In the genomic region with DNA sequence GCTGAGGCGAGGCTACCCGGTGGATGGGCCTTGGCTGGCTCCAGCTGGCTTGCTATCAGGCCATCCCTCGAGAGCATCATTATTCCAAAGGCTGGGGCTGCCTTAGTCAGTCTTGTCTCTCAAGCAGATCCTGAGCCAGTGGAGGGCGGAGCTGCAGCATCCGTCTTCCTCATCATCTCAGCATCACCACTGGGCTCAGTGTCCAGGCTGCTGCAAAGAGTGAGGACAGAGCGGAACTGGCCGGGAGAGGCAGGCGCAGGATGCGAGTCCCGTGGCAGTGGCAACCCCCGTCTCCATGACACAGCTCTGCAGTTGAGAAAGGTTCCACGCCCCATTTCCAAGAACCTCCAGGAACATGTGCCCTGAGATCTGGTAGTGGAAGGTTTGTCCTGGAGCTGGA, we compare ENCODE assay signal across 14 cellular contexts. TPM values are rescaled to one million over a fixed set of nuclear protein-coding genes. Genes with fewer than 3 reads are reported as not detected.
DNase-seq lines count a peak whose midpoint lies in the region; ATAC-seq, FAIRE-seq and TF ChIP-seq lines count a peak whose summit lies in the region.
"Had no signal": no experiment of that assay in that cellular context is flagged by ENCODE, and none has a peak within 500 bp of the region (broad histone marks: within the 10 kb centered on the region; RNA-seq: fewer than 3 reads in every experiment).

No MANE protein-coding gene starts in this region.

- H2BK12ac ChIP-seq in H1 (ENCODE audit: low read depth, low read length): peak overlapping the region; percentile 60; the same call in 1 of the 2 replicates

- peak overlapping the region in 9 of 11 experiments; percentile 29 to 100 (median 98); a peak in 16 of 22 replicates for H3K9ac ChIP-seq in BLaER1 treated with 17β-estradiol and CSF1 and Interleukin-3, amounts not matched to agents 10 nM and 100 nM
- no peak overlapping the region for H3K9ac ChIP-seq in H1 (replicated peaks in 1 of 4; ENCODE audit: extremely low read depth in 1 of 4, low read depth in 3 of 4, low read length in 3 of 4)

- H4K8ac ChIP-seq in H1 (ENCODE audit: extremely low read depth, insufficient read depth, low read length): no peak overlapping the region

- no peak overlapping the region for H3K56ac ChIP-seq in H1 (replicated peaks; ENCODE audit: insufficient read length, low read depth, low read length)

- FAIRE-seq in H1 (lab: Jason Lieb, UNC): no peak
- FAIRE-seq: pancreas had no signal

- peaks cover 5 to 34% of the 10 kb centered on the region in 2 experiments for H3K79me2 ChIP-seq in H1 (ENCODE audit: control insufficient read depth in 1 of 2, insufficient read depth in 2 of 2, low read length in 2 of 2)

- peaks cover 57% of the 10 kb centered on the region for H3K4me1 Mint-ChIP-seq in memory B cell

- no peaks in the 10 kb centered on the region for H3K9me3 Mint-ChIP-seq in memory B cell

- intact Hi-C loops in spleen (cut with DNase I; ENCODE audit: low total_unique reads): no loop called here

- H3K4ac ChIP-seq in H1 (replicated peaks; ENCODE audit: insufficient read length, low read depth, low read length): no peak overlapping the region

- H3K79me1 ChIP-seq in H1 (ENCODE audit: low read depth, low read length): peaks cover 25% of the 10 kb centered on the region

- H3K23me2 ChIP-seq in H1 (ENCODE audit: low read depth, low read length): peaks cover 9% of the 10 kb centered on the region; the same call in 1 of the 2 replicates

- no peak overlapping the region for H3K18ac ChIP-seq in H1 (ENCODE audit: extremely low read depth, low read length)

- no peak overlapping the region for H3K23ac ChIP-seq in H1 (ENCODE audit: insufficient read length)

- peak overlapping the region; percentile 42 for H3K27ac Mint-ChIP-seq in memory B cell

- H2AFZ ChIP-seq in H1 (ENCODE audit: low read length): no peak overlapping the region

- WGBS in H1 (ENCODE audit: extremely low coverage in 1 of 2, insufficient coverage in 1 of 2, insufficient read length in 1 of 2, insufficient replicate concordance in 2 of 2, low coverage in 1 of 2, low lambda C conversion rate in 2 of 2, missing lambda C conversion rate in 1 of 2), 2 experiments: 88% methylated on average over 12 of the region's 12 CpGs; no CpG with 5 or more reads in 1 of the 2 experiments
- WGBS in spleen, 5 donors: 71 to 86% (median 82%) methylated on average over 5 to 12 of the region's 12 CpGs

- H3K4me1 ChIP-seq in BLaER1 treated with 17β-estradiol and CSF1 and Interleukin-3, amounts not matched to agents 10 nM and 100 nM: peaks cover 81 to 85% (median 83%) of the 10 kb centered on the region in 10 experiments
- peaks cover 9 to 52% (median 40%) of the 10 kb centered on the region in 4 experiments for H3K4me1 ChIP-seq in H1 (replicated peaks in 1 of 4; ENCODE audit: control insufficient read depth in 3 of 4, insufficient read depth in 4 of 4, low read length in 3 of 4)
- peaks cover 55 to 100% (median 86%) of the 10 kb centered on the region in 6 donors for H3K4me1 ChIP-seq in spleen

- ATAC-seq in memory B cell (ENCODE audit: low read depth) (no peak), GM19395 (IDR thresholded peaks at IDR 0.05; ENCODE audit: unreplicated experiment) (no peak)
- ATAC-seq: foreskin keratinocyte, Panc1, pancreas had no signal

- TF ChIP-seq POLR2A in H1 (IDR thresholded peaks at IDR 0.05; ENCODE audit: control extremely low read depth in 1 of 2, low read depth in 2 of 2, low read length in 2 of 2): no peak
- TF ChIP-seq POLR2A in spleen (IDR thresholded peaks at IDR 0.05): no peak

- H3K36me3 Mint-ChIP-seq in memory B cell: peaks cover 2% of the 10 kb centered on the region

- peak overlapping the region; percentile 72; the same call in 1 of the 2 replicates for H2BK15ac ChIP-seq in H1 (ENCODE audit: low read length)

- peak overlapping the region in 8 of 11 experiments; percentile 6 to 99 (median 50); a peak in 12 of 22 replicates for H3K27ac ChIP-seq in BLaER1 treated with 17β-estradiol and CSF1 and Interleukin-3, amounts not matched to agents 10 nM and 100 nM
- H3K27ac ChIP-seq in H1 (ENCODE audit: low read depth, low read length) (no peak overlapping the region), spleen (peak overlapping the region in 7 of 8 donors; percentile 29 to 97 (median 92))
- H3K27ac ChIP-seq: foreskin keratinocyte, pancreas had no signal

- CTCF ChIA-PET in H1 (lab: Charles Lee; ENCODE audit: partially characterized antibody): interaction anchor here (0.6 to 24.5 kb wide), 13 partner anchors 12 to 1679 kb away, joined by 3 to 1347 read pairs (median 5); no protein-coding TSS in a partner anchor

- peaks cover 0 to 50% (median 22%) of the 10 kb centered on the region in 11 experiments; a peak in 14 of 22 replicates for H3K36me3 ChIP-seq in BLaER1 treated with 17β-estradiol and CSF1 and Interleukin-3, amounts not matched to agents 10 nM and 100 nM
- peaks cover 0 to 6% (median 0%) of the 10 kb centered on the region in 4 experiments; a peak in 2 of 8 replicates for H3K36me3 ChIP-seq in H1 (ENCODE audit: control insufficient read depth in 2 of 4, insufficient read depth in 4 of 4, low read length in 3 of 4)
- H3K36me3 ChIP-seq in spleen: peaks cover 0 to 25% (median 4%) of the 10 kb centered on the region in 6 donors
- H3K36me3 ChIP-seq: pancreas had no signal

- no peak for DNase-seq in H1 (ENCODE audit: low read depth in 1 of 2, low spot score in 2 of 2)
- DNase-seq in memory B cell (ENCODE audit: low spot score in 2 of 2): no peak
- no peak for DNase-seq in spleen
- no peak for DNase-seq in central memory CD4-positive, alpha-beta T cell
- DNase-seq in activated CD4-positive, alpha-beta T cell treated with anti-CD3 and anti-CD28 coated beads for 48 hours: no peak
- no peak for DNase-seq in GF-D8 (lab: John Stamatoyannopoulos, UW)
- DNase-seq: ACHN; foreskin keratinocyte; NCI-H526 treated with DMSO at 0.1 percent for 48 hours; stimulated activated CD4-positive, alpha-beta T cell treated with anti-CD3 and anti-CD28 coated beads, Interleukin-15, amount 100 ng/mL, for 24 hours had no signal

- no peak overlapping the region for H2BK120ac ChIP-seq in H1 (replicated peaks; ENCODE audit: low read depth, low read length)

- peak overlapping the region in 4 of 10 experiments; percentile 0 to 99 (median 25); a peak in 4 of 20 replicates for H3K4me3 ChIP-seq in BLaER1 treated with 17β-estradiol and CSF1 and Interleukin-3, amounts not matched to agents 10 nM and 100 nM
- H3K4me3 ChIP-seq in H1 (ENCODE audit: extremely low read depth in 1 of 4, insufficient read depth in 2 of 4, low read depth in 3 of 4, low read length in 4 of 4): no peak overlapping the region
- peak overlapping the region in 1 of 8 donors; percentile 21 for H3K4me3 ChIP-seq in spleen
- H3K4me3 ChIP-seq: pancreas had no signal

- TF ChIP-seq CTCF in H1 (IDR thresholded peaks at IDR 0.05; ENCODE audit: control extremely low read depth in 1 of 3, insufficient read depth in 1 of 3, low read depth in 1 of 3, low read length in 3 of 3) (no peak), spleen (IDR thresholded peaks at IDR 0.05 in 8 of 11, conservative IDR thresholded peaks at IDR 0.05 in 3 of 11) (no peak)

- peak overlapping the region; percentile 55; the same call in 1 of the 2 replicates for H2BK20ac ChIP-seq in H1 (ENCODE audit: low read length)

- POLR2A ChIA-PET in H1 (lab: Charles Lee; ENCODE audit: partially characterized antibody): interaction anchor here (1.4 to 2.2 kb wide), 6 partner anchors 9 to 19 kb away, joined by 4 to 8 read pairs (median 4); no protein-coding TSS in a partner anchor

- no peak overlapping the region for H2AK5ac ChIP-seq in H1 (ENCODE audit: low read depth, low read length)

- H4K20me1 ChIP-seq in BLaER1 treated with 17β-estradiol and CSF1 and Interleukin-3, amounts not matched to agents 10 nM and 100 nM: peaks cover 60 to 85% (median 78%) of the 10 kb centered on the region in 11 experiments
- peaks cover 0 to 9% of the 10 kb centered on the region in 2 experiments for H4K20me1 ChIP-seq in H1 (replicated peaks in 1 of 2; ENCODE audit: control insufficient read depth in 1 of 2, insufficient read depth in 2 of 2, low read length in 2 of 2)

- no peaks in the 10 kb centered on the region for H3K9me3 ChIP-seq in BLaER1 treated with 17β-estradiol and CSF1 and Interleukin-3, amounts not matched to agents 10 nM and 100 nM (replicated peaks in 1 of 11)
- no peaks in the 10 kb centered on the region for H3K9me3 ChIP-seq in H1 (ENCODE audit: insufficient read depth in 2 of 2, low read depth in 1 of 2, low read length in 1 of 2)
- H3K9me3 ChIP-seq in spleen: no peaks in the 10 kb centered on the region
- H3K9me3 ChIP-seq: pancreas had no signal

- no peak overlapping the region for H4K5ac ChIP-seq in H1 (ENCODE audit: insufficient read length, low read depth, low read length)

- no peak overlapping the region for H3K14ac ChIP-seq in H1 (ENCODE audit: insufficient read length)

- TF ChIP-seq EP300 in H1 (IDR thresholded peaks at IDR 0.05; ENCODE audit: borderline replicate concordance in 1 of 2, low read depth in 2 of 2, low read length in 2 of 2): no peak

- peak overlapping the region; percentile 86 to 99 (median 97); a peak in 21 of 22 replicates for H3K4me2 ChIP-seq in BLaER1 treated with 17β-estradiol and CSF1 and Interleukin-3, amounts not matched to agents 10 nM and 100 nM
- no peak overlapping the region for H3K4me2 ChIP-seq in H1 (ENCODE audit: insufficient read depth in 1 of 2, low read depth in 2 of 2, low read length in 2 of 2)

- H2BK5ac ChIP-seq in H1 (ENCODE audit: low read depth, low read length): 0 out of 2 replicates have a peak overlapping the region, but pooled peaks have one; percentile 21

- H3K27me3 Mint-ChIP-seq in memory B cell: no peaks in the 10 kb centered on the region

- H3K27me3 ChIP-seq in BLaER1 treated with 17β-estradiol and CSF1 and Interleukin-3, amounts not matched to agents 10 nM and 100 nM: no peaks in the 10 kb centered on the region
- no peaks in the 10 kb centered on the region; a peak in 1 of 7 replicates for H3K27me3 ChIP-seq in H1 (replicated peaks in 1 of 4; ENCODE audit: control insufficient read depth in 3 of 4, extremely low read depth in 1 of 4, insufficient read depth in 3 of 4, low read length in 3 of 4)
- H3K27me3 ChIP-seq in spleen (replicated peaks in 1 of 7): peaks cover 0 to 16% (median 0%) of the 10 kb centered on the region in 7 donors
- H3K27me3 ChIP-seq: foreskin keratinocyte, pancreas had no signal

- TF ChIP-seq RAD21 in H1 (IDR thresholded peaks at IDR 0.05 in 1 of 2, conservative IDR thresholded peaks at IDR 0.05 in 1 of 2; ENCODE audit: low read depth in 2 of 2, low read length in 2 of 2): no peak

- no peak overlapping the region for H3K4me3 Mint-ChIP-seq in memory B cell

- no peak overlapping the region for H4K91ac ChIP-seq in H1 (replicated peaks; ENCODE audit: insufficient read length, low read length)

RNA-seq across cellular contexts. Expression of a gene that starts 4.4 kb away (rescaled TPM):
- total RNA-seq in H1 (2021; fragmentation: NEBNext Ultra II Directional; extraction: Animal tissue kit (Norgen Biotek cat#: 25700)): 46.3 and 53.7 TPM in 2 replicates
- 34.0 and 47.5 TPM in 2 replicates for polyA plus RNA-seq in H1 (2011; rRNA removed)
- 25.8 TPM for polyA plus RNA-seq in H1 (2011; cell fraction: cytosol; rRNA removed)
- 48.2 TPM for polyA plus RNA-seq in H1 (2011; cell fraction: nucleus; rRNA removed)
- 44.1 to 78.7 TPM (median 68.4 TPM) in 4 replicates for polyA plus RNA-seq in H1 (2012, experiment 1 of 2)
- polyA plus RNA-seq in H1 (2012, experiment 2 of 2): 49.8 TPM
- polyA plus RNA-seq in H1 (2013, experiment 1 of 2): 52.1 TPM
- 59.6 TPM for polyA plus RNA-seq in H1 (2013, experiment 2 of 2)
- 26.4 and 26.9 TPM in 2 replicates for polyA minus RNA-seq in H1 (2011; rRNA and poly(A)+ RNA removed)
- 34.6 TPM for polyA minus RNA-seq in H1 (2011; cell fraction: cytosol; rRNA and poly(A)+ RNA removed)
- 44.5 TPM for polyA minus RNA-seq in H1 (2011; cell fraction: nucleus; rRNA and poly(A)+ RNA removed)
- total RNA-seq in spleen: 100 to 1,000 TPM in 5 of 7 donors, 10 to 100 TPM in 2; 80.1 to 169 (median 110) TPM
- polyA plus RNA-seq in spleen: 10 to 100 TPM; 10.2 to 48.0 (median 11.6) TPM

Comparison
In these comparisons a context has a peak if more than half of its experiments do, and no peak if none do; other contexts are left out.
1. H3K4me2 ChIP-seq: peak in BLaER1 treated with 17β-estradiol and CSF1 and Interleukin-3, amounts not matched to agents 10 nM and 100 nM (11 of 11); none in H1 (0 of 2).
2. H3K9ac ChIP-seq: peak in BLaER1 treated with 17β-estradiol and CSF1 and Interleukin-3, amounts not matched to agents 10 nM and 100 nM (9 of 11); none in H1 (0 of 4).